Comparison of ENCODE assay signal across 24 cellular contexts in genomic region chr5:91418158-91418557, GRCh38.
"Had no signal": no experiment of that assay in that cellular context is flagged by ENCODE, and none has a peak within 500 bp of the region (broad histone marks: within the 10 kb centered on the region; RNA-seq: fewer than 3 reads in every experiment).

No MANE protein-coding gene starts in this region.

- H3K9me3 Mint-ChIP-seq: activated T-cell treated with anti-CD3 and anti-CD28 coated beads, Interleukin-2, amount 50 U/mL, for 72 hours; stimulated activated naive CD8-positive, alpha-beta T cell treated with anti-CD3 and anti-CD28 coated beads, Interleukin-15, Interleukin-2, amounts not matched to agents 100 ng/mL and 50 ng/mL, for 24 hours; type B pancreatic cell had no signal

- H3K36me3 ChIP-seq: adrenal gland, colonic mucosa, pancreas, right atrium auricular region, vagina had no signal

- DNase-seq: activated CD4-positive, alpha-beta T cell treated with anti-CD3 and anti-CD28 coated beads for 4 hours; activated CD4-positive, alpha-beta T cell treated with anti-CD3 and anti-CD28 coated beads, Interleukin-2, amount 50 U/mL, for 4 hours; activated naive CD4-positive, alpha-beta T cell; activated naive CD8-positive, alpha-beta T cell treated with anti-CD3 and anti-CD28 coated beads for 36 hours; activated T-cell treated with anti-CD3 and anti-CD28 coated beads for 4 hours; activated T-cell treated with anti-CD3 and anti-CD28 coated beads, Interleukin-2, amount 50 U/mL, for 72 hours; adrenal gland; aorta; body of pancreas; cerebellar nuclear complex; colonic mucosa; effector CD8-positive, alpha-beta T cell; glutamatergic neuron; left ventricle myocardium superior; pancreas; psoas muscle; stimulated activated CD4-positive, alpha-beta T cell treated with anti-CD3 and anti-CD28 coated beads, Interleukin-4, amount 100 ng/mL, for 1 hour; substantia nigra; T-helper 9 cell had no signal

- H3K27ac ChIP-seq: adrenal gland, body of pancreas, colonic mucosa, pancreas, psoas muscle, right atrium auricular region, vagina, VCaP had no signal

- ATAC-seq: activated T-cell treated with anti-CD3 and anti-CD28 coated beads, Interleukin-2, amount 50 U/mL, for 72 hours; body of pancreas; left ventricle myocardium superior; pancreas; psoas muscle had no signal

- H3K4me3 Mint-ChIP-seq: activated naive CD8-positive, alpha-beta T cell treated with anti-CD3 and anti-CD28 coated beads for 36 hours; activated T-cell treated with anti-CD3 and anti-CD28 coated beads, Interleukin-2, amount 50 U/mL, for 72 hours; stimulated activated naive CD8-positive, alpha-beta T cell treated with anti-CD3 and anti-CD28 coated beads, Interleukin-15, Interleukin-2, amounts not matched to agents 100 ng/mL and 50 ng/mL, for 24 hours; type B pancreatic cell had no signal

- H3K9me3 ChIP-seq: adrenal gland, body of pancreas, colonic mucosa, pancreas, psoas muscle, right atrium auricular region, vagina had no signal

- H3K36me3 Mint-ChIP-seq: activated naive CD8-positive, alpha-beta T cell treated with anti-CD3 and anti-CD28 coated beads for 36 hours; type B pancreatic cell had no signal

- H3K4me3 ChIP-seq: adrenal gland, body of pancreas, colonic mucosa, pancreas, psoas muscle, right atrium auricular region, vagina had no signal

- H3K27me3 Mint-ChIP-seq: activated naive CD8-positive, alpha-beta T cell treated with anti-CD3 and anti-CD28 coated beads for 36 hours; stimulated activated naive CD8-positive, alpha-beta T cell treated with anti-CD3 and anti-CD28 coated beads, Interleukin-15, Interleukin-2, amounts not matched to agents 100 ng/mL and 50 ng/mL, for 24 hours; type B pancreatic cell had no signal

- H3K4me1 ChIP-seq: adrenal gland, body of pancreas, colonic mucosa, pancreas, psoas muscle, right atrium auricular region, vagina had no signal

- H3K27ac Mint-ChIP-seq: activated naive CD8-positive, alpha-beta T cell treated with anti-CD3 and anti-CD28 coated beads for 36 hours; activated T-cell treated with anti-CD3 and anti-CD28 coated beads, Interleukin-2, amount 50 U/mL, for 72 hours; stimulated activated naive CD8-positive, alpha-beta T cell treated with anti-CD3 and anti-CD28 coated beads, Interleukin-15, Interleukin-2, amounts not matched to agents 100 ng/mL and 50 ng/mL, for 24 hours; type B pancreatic cell had no signal
